Comparison of ENCODE assay signal across 14 cellular contexts in genomic region chr3:177932750-177933660, GRCh38.
A peak's percentile ranks its signal among the peaks of the same experiment; 100 is the strongest.
DNase-seq lines count a peak whose midpoint lies in the region; ATAC-seq, FAIRE-seq and TF ChIP-seq lines count a peak whose summit lies in the region.
"Had no signal": no experiment of that assay in that cellular context is flagged by ENCODE, and none has a peak within 500 bp of the region (broad histone marks: within the 10 kb centered on the region; RNA-seq: fewer than 3 reads in every experiment).

No MANE protein-coding gene starts in this region.

- no peak overlapping the region for H3K18ac ChIP-seq in neuronal stem cell (ENCODE audit: low read length)

- no peaks in the 10 kb centered on the region for H3K36me3 ChIP-seq in neuronal stem cell (replicated peaks in 1 of 2; ENCODE audit: control insufficient read depth in 2 of 2, insufficient read depth in 2 of 2, low read length in 2 of 2)
- no peaks in the 10 kb centered on the region for H3K36me3 ChIP-seq in colonic mucosa
- H3K36me3 ChIP-seq in suprapubic skin, result no peaks in the 10 kb centered on the region
- H3K36me3 ChIP-seq: esophagus muscularis mucosa had no signal

- H3K79me1 ChIP-seq in neuronal stem cell (ENCODE audit: low read depth, low read length), result no peaks in the 10 kb centered on the region

- no peak overlapping the region for H3K14ac ChIP-seq in neuronal stem cell (ENCODE audit: low read length)

- H2BK12ac ChIP-seq in neuronal stem cell (ENCODE audit: low read length), result no peak overlapping the region

- peaks cover 66% of the 10 kb centered on the region for H3K4me1 Mint-ChIP-seq in HFFc6 (ENCODE audit: low read depth)

- H2BK5ac ChIP-seq in neuronal stem cell (ENCODE audit: low read length), result no peak overlapping the region

- no peaks in the 10 kb centered on the region for H3K9me3 ChIP-seq in A549
- no peaks in the 10 kb centered on the region for H3K9me3 ChIP-seq in neuronal stem cell (replicated peaks in 1 of 2; ENCODE audit: control insufficient read depth in 2 of 2, insufficient read depth in 1 of 2, low read depth in 1 of 2, low read length in 2 of 2)
- H3K9me3 ChIP-seq in colonic mucosa, result no peaks in the 10 kb centered on the region
- H3K9me3 ChIP-seq in suprapubic skin, result no peaks in the 10 kb centered on the region
- H3K9me3 ChIP-seq: esophagus muscularis mucosa had no signal

- H4K91ac ChIP-seq in neuronal stem cell (ENCODE audit: low read depth, low read length, poor library complexity), result no peak overlapping the region

- no peak overlapping the region for H2BK120ac ChIP-seq in neuronal stem cell (ENCODE audit: low read depth, low read length)

- H2AFZ ChIP-seq in neuronal stem cell (ENCODE audit: low read length), result no peak overlapping the region

- H3K4me3 Mint-ChIP-seq in HFFc6, result no peak overlapping the region

- POLR2A ChIA-PET in A549 (lab: Yijun Ruan, JAX), result no interaction called here

- no peaks in the 10 kb centered on the region for H3K9me3 Mint-ChIP-seq in HFFc6

- H3K27ac ChIP-seq in A549, result peak overlapping the region; percentile 29 to 78; a peak in 5 of 6 replicates
- H3K27ac ChIP-seq in neuronal stem cell (replicated peaks; ENCODE audit: low read length), result no peak overlapping the region
- no peak overlapping the region for H3K27ac ChIP-seq in colonic mucosa
- H3K27ac ChIP-seq in suprapubic skin, result no peak overlapping the region
- H3K27ac ChIP-seq: esophagus muscularis mucosa had no signal

- no peaks in the 10 kb centered on the region for H3K27me3 Mint-ChIP-seq in HFFc6 (ENCODE audit: insufficient read depth)

- peaks cover 6% of the 10 kb centered on the region for H3K36me3 Mint-ChIP-seq in HFFc6 (ENCODE audit: low read depth)

- no peak for DNase-seq in A549 (ENCODE audit: low read depth in 1 of 2, low spot score in 1 of 2)
- DNase-seq in HFFc6, result peak; percentile 30
- DNase-seq in frontal cortex (ENCODE audit: low spot score in 2 of 2), result no peak
- no peak for DNase-seq in neuronal stem cell (ENCODE audit: low spot score)
- DNase-seq in colonic mucosa, result no peak
- DNase-seq in putamen (ENCODE audit: low spot score), result no peak
- DNase-seq in suprapubic skin (ENCODE audit: low spot score in 2 of 2), result no peak
- DNase-seq: activated T-cell treated with anti-CD3 and anti-CD28 coated beads, Interleukin-2, amount 50 U/mL, for 1 hour; aorta; islet precursor cell had no signal

- CTCF ChIA-PET in A549 (lab: Yijun Ruan, JAX), result interaction anchor here (1.1 kb wide), 2 partner anchors 11 to 16 kb away, joined by 3 read pairs; no protein-coding TSS in a partner anchor

- H3K4me1 ChIP-seq in A549 (peaks cover 56% of the 10 kb centered on the region), neuronal stem cell (ENCODE audit: control insufficient read depth in 2 of 2, insufficient read depth in 1 of 2, low read depth in 1 of 2, low read length in 2 of 2) (peaks cover 5 to 13% of the 10 kb centered on the region in 2 donors), colonic mucosa (no peaks in the 10 kb centered on the region), suprapubic skin (peaks cover 26% of the 10 kb centered on the region)

- no peak overlapping the region for H2BK15ac ChIP-seq in neuronal stem cell (ENCODE audit: low read length)

- H3K4me2 ChIP-seq in A549 (peak overlapping the region; percentile 42), neuronal stem cell (ENCODE audit: insufficient read depth, low read length, poor library complexity, severe bottlenecking) (no peak overlapping the region)

- 0 out of 2 replicates have a peak overlapping the region, but pooled peaks have one; percentile 14 for H3K27ac Mint-ChIP-seq in HFFc6

- H3K27me3 ChIP-seq in neuronal stem cell (ENCODE audit: control insufficient read depth in 3 of 3, insufficient read depth in 3 of 3, low read depth in 1 of 3, low read length in 3 of 3) (no peaks in the 10 kb centered on the region), colonic mucosa (no peaks in the 10 kb centered on the region), suprapubic skin (no peaks in the 10 kb centered on the region)
- H3K27me3 ChIP-seq: esophagus muscularis mucosa had no signal

- TF ChIP-seq POLR2A in A549 (IDR thresholded peaks at IDR 0.05; ENCODE audit: low read length) (no peak), suprapubic skin (IDR thresholded peaks at IDR 0.05) (no peak)

- no peak overlapping the region for H3K4me3 ChIP-seq in A549
- no peak overlapping the region for H3K4me3 ChIP-seq in neuronal stem cell (ENCODE audit: low read length in 2 of 2)
- H3K4me3 ChIP-seq in colonic mucosa, result no peak overlapping the region
- no peak overlapping the region for H3K4me3 ChIP-seq in suprapubic skin
- H3K4me3 ChIP-seq: esophagus muscularis mucosa had no signal

- H3K9ac ChIP-seq in neuronal stem cell (ENCODE audit: low read depth, low read length, poor library complexity) (no peak overlapping the region), colonic mucosa (ENCODE audit: low read depth in 2 of 2, low read length in 2 of 2) (no peak overlapping the region)

- no peak for FAIRE-seq in A549 (lab: Jason Lieb, UNC)
- peak; percentile 95 for FAIRE-seq in TTC549 (lab: Jason Lieb, UNC)
- peak; percentile 57 for FAIRE-seq in frontal cortex (lab: Jason Lieb, UNC)
- FAIRE-seq: G401.6 had no signal

- no peak for TF ChIP-seq EP300 in A549 (IDR thresholded peaks at IDR 0.05)
- TF ChIP-seq EP300 in suprapubic skin (IDR thresholded peaks at IDR 0.05), result no peak

- no peak for TF ChIP-seq RAD21 in A549 (conservative IDR thresholded peaks at IDR 0.05 in 1 of 2, IDR thresholded peaks at IDR 0.05 in 1 of 2)

- intact Hi-C loops in colonic mucosa (cut with DNase I), result no loop called here

- TF ChIP-seq CTCF in A549 (IDR thresholded peaks at IDR 0.05) (no peak), HFFc6 (IDR thresholded peaks at IDR 0.05) (no peak), colonic mucosa (IDR thresholded peaks at IDR 0.05) (no peak), suprapubic skin (IDR thresholded peaks at IDR 0.05) (no peak)

- 73% methylated on average over 5 of the region's 5 CpGs for WGBS in A549 (ENCODE audit: missing lambda C conversion rate)
- no CpG with 5 or more reads among the region's 5 CpGs for WGBS in neuronal stem cell (ENCODE audit: extremely low coverage in 2 of 2, insufficient read length in 2 of 2, insufficient replicate concordance in 1 of 2), 2 donors
- WGBS in suprapubic skin, result 73% methylated on average over 5 of the region's 5 CpGs

- no peak overlapping the region for H3K23ac ChIP-seq in neuronal stem cell (ENCODE audit: low read depth, low read length, poor library complexity)

- H4K8ac ChIP-seq in neuronal stem cell (ENCODE audit: low read depth, low read length), result no peak overlapping the region

- no peak overlapping the region for H3K4ac ChIP-seq in neuronal stem cell (ENCODE audit: low read length)

- no peak for ATAC-seq in A549
- ATAC-seq: activated CD4-positive, CD25-positive, alpha-beta regulatory T cell treated with anti-CD3 and anti-CD28 coated beads, Interleukin-2, amount 50 U/mL, for 24 hours had no signal

- no peak overlapping the region for H2AK5ac ChIP-seq in neuronal stem cell (ENCODE audit: low read depth, low read length)

TF ChIP-seq in A549, 52 proteins besides CTCF, POLR2A, EP300 and RAD21:
- no peak for TF ChIP-seq HOXA7 (CRISPR knock-in tag; IDR thresholded peaks at IDR 0.05)
- TF ChIP-seq ZSCAN20 (CRISPR knock-in tag; IDR thresholded peaks at IDR 0.05), result no peak
- no peak for TF ChIP-seq RARB (CRISPR knock-in tag; IDR thresholded peaks at IDR 0.05)
- no peak for TF ChIP-seq CEBPB (IDR thresholded peaks at IDR 0.05)
- no peak for TF ChIP-seq MYC (IDR thresholded peaks at IDR 0.05; ENCODE audit: borderline replicate concordance, low read length)
- TF ChIP-seq ESRRA (IDR thresholded peaks at IDR 0.05; ENCODE audit: borderline replicate concordance, low read length), result no peak
- no peak for TF ChIP-seq MAX (IDR thresholded peaks at IDR 0.05)

Comparison
In these comparisons a context has a peak if more than half of its experiments do, and no peak if none do; other contexts are left out.
1. H3K27ac ChIP-seq: peak in A549 (2 of 2); none in neuronal stem cell (single experiment), colonic mucosa (single experiment) and suprapubic skin (single experiment).